In genomic region chr17:50393700-50394099, GRCh38 we compare ENCODE assay signal across 17 cellular contexts. TPM values are rescaled to one million over a fixed set of nuclear protein-coding genes. Genes with fewer than 3 reads are reported as not detected.
DNase-seq lines count a peak whose midpoint lies in the region; ATAC-seq, FAIRE-seq and TF ChIP-seq lines count a peak whose summit lies in the region.
"Had no signal": no experiment of that assay in that cellular context is flagged by ENCODE, and none has a peak within 500 bp of the region (broad histone marks: within the 10 kb centered on the region; RNA-seq: fewer than 3 reads in every experiment).

No MANE protein-coding gene starts in this region.

- ATAC-seq in stimulated activated memory B cell treated with anti-CD40 and anti-IgM and Interleukin-4, amounts not matched to agents 10 μg/mL and 1 μg/mL and 100 μg/mL, for 72 hours: no peak
- ATAC-seq: A549, HCT116 had no signal

- H3K36me3 ChIP-seq in astrocyte (ENCODE audit: insufficient read depth, low read length): peaks cover 59% of the 10 kb centered on the region
- H3K36me3 ChIP-seq in A673 (ENCODE audit: insufficient read depth, low read length, poor library complexity, severe bottlenecking): peaks cover 60% of the 10 kb centered on the region

- H3K36me3 Mint-ChIP-seq in activated naive CD4-positive, alpha-beta T cell treated with anti-CD3 and anti-CD28 coated beads, Interleukin-2, amount 50 U/mL, for 24 hours: peaks cover 14% of the 10 kb centered on the region
- H3K36me3 Mint-ChIP-seq in HFFc6 (ENCODE audit: low read depth) (peaks cover 65% of the 10 kb centered on the region), astrocyte (ENCODE audit: low read depth, unreplicated experiment) (peaks cover 19% of the 10 kb centered on the region)
- peaks cover 50% of the 10 kb centered on the region for H3K36me3 Mint-ChIP-seq in stimulated activated memory B cell treated with anti-CD40 and anti-IgM and Interleukin-4, amounts not matched to agents 10 μg/mL and 1 μg/mL and 100 μg/mL, for 72 hours

- H3K27ac Mint-ChIP-seq in activated naive CD4-positive, alpha-beta T cell treated with anti-CD3 and anti-CD28 coated beads, Interleukin-2, amount 50 U/mL, for 24 hours: no peak overlapping the region
- 0 out of 2 replicates have a peak overlapping the region, but pooled peaks have one; percentile 6 for H3K27ac Mint-ChIP-seq in HFFc6
- H3K27ac Mint-ChIP-seq in astrocyte (ENCODE audit: unreplicated experiment): no peak overlapping the region
- H3K27ac Mint-ChIP-seq in stimulated activated memory B cell treated with anti-CD40 and anti-IgM and Interleukin-4, amounts not matched to agents 10 μg/mL and 1 μg/mL and 100 μg/mL, for 72 hours: peak overlapping the region; percentile 45

- H3K9me3 ChIP-seq in astrocyte (ENCODE audit: insufficient read depth, low read depth, low read length) (no peaks in the 10 kb centered on the region), A673 (ENCODE audit: low read depth, low read length, poor library complexity, severe bottlenecking) (no peaks in the 10 kb centered on the region)
- H3K9me3 ChIP-seq: A549 had no signal

- peaks cover 84% of the 10 kb centered on the region for H3K79me2 ChIP-seq in astrocyte (ENCODE audit: insufficient read depth, low read length)

- POLR2A ChIA-PET in A673 (lab: Charles Lee; ENCODE audit: low non-redundant PET): no interaction called here

- CTCF ChIA-PET in A673 (lab: Charles Lee): no interaction called here

- H3K27ac ChIP-seq in astrocyte (ENCODE audit: low read depth, low read length): no peak overlapping the region
- H3K27ac ChIP-seq in A673 (ENCODE audit: low read depth, low read length, poor library complexity, severe bottlenecking): no peak overlapping the region
- H3K27ac ChIP-seq: A549 had no signal

- H3K27me3 Mint-ChIP-seq in activated naive CD4-positive, alpha-beta T cell treated with anti-CD3 and anti-CD28 coated beads, Interleukin-2, amount 50 U/mL, for 24 hours: no peaks in the 10 kb centered on the region
- H3K27me3 Mint-ChIP-seq in HFFc6 (ENCODE audit: insufficient read depth) (no peaks in the 10 kb centered on the region; the same call in 1 of the 2 replicates), astrocyte (ENCODE audit: low read depth, unreplicated experiment) (no peaks in the 10 kb centered on the region)
- no peaks in the 10 kb centered on the region for H3K27me3 Mint-ChIP-seq in stimulated activated memory B cell treated with anti-CD40 and anti-IgM and Interleukin-4, amounts not matched to agents 10 μg/mL and 1 μg/mL and 100 μg/mL, for 72 hours

- no peak for DNase-seq in activated naive CD4-positive, alpha-beta T cell treated with Interleukin-2 at 50 U/mL for 16 hours
- DNase-seq in HFFc6 (no peak), astrocyte (ENCODE audit: low read depth) (no peak), A673 (ENCODE audit: low spot score) (no peak), frontal cortex (ENCODE audit: low spot score in 2 of 2) (no peak)
- DNase-seq: DMS79, NCI-H187 treated with DMSO at 0.1 percent for 48 hours, NCI-H2171 treated with DMSO at 0.1 percent for 48 hours, NCI-H82, SIG-M5 had no signal

- H3K27me3 ChIP-seq in astrocyte (ENCODE audit: insufficient read depth, low read length) (no peaks in the 10 kb centered on the region), A673 (replicated peaks; ENCODE audit: insufficient read depth, low read depth, low read length, poor library complexity) (no peaks in the 10 kb centered on the region)

- FAIRE-seq in astrocyte (lab: Jason Lieb, UNC) (no peak), frontal cortex (lab: Jason Lieb, UNC) (no peak)
- FAIRE-seq: A549, G401.6, GM19239 had no signal

- intact Hi-C loops in A673 (cut with micrococcal nuclease; ENCODE audit: unreplicated experiment): no loop called here

- no peak overlapping the region for H2AFZ ChIP-seq in astrocyte (ENCODE audit: low read depth, low read length)

- H3K4me1 ChIP-seq in astrocyte (ENCODE audit: insufficient read depth, low read length): peaks cover 19% of the 10 kb centered on the region
- H3K4me1 ChIP-seq in A673 (ENCODE audit: insufficient read depth, low read length, poor library complexity, severe bottlenecking): peaks cover 10% of the 10 kb centered on the region

- H3K4me1 Mint-ChIP-seq in activated naive CD4-positive, alpha-beta T cell treated with anti-CD3 and anti-CD28 coated beads, Interleukin-2, amount 50 U/mL, for 24 hours: peaks cover 40% of the 10 kb centered on the region
- H3K4me1 Mint-ChIP-seq in HFFc6 (ENCODE audit: low read depth) (peaks cover 45% of the 10 kb centered on the region), astrocyte (ENCODE audit: low read depth, unreplicated experiment) (peaks cover 10% of the 10 kb centered on the region)
- H3K4me1 Mint-ChIP-seq in stimulated activated memory B cell treated with anti-CD40 and anti-IgM and Interleukin-4, amounts not matched to agents 10 μg/mL and 1 μg/mL and 100 μg/mL, for 72 hours: peaks cover 58% of the 10 kb centered on the region

- H3K4me3 ChIP-seq in astrocyte (ENCODE audit: insufficient read depth, low read depth, low read length): no peak overlapping the region
- H3K4me3 ChIP-seq in A673 (ENCODE audit: low read depth, low read length, poor library complexity, severe bottlenecking): no peak overlapping the region
- H3K4me3 ChIP-seq: A549 had no signal

- no TSS peak for BruUV-seq in A673 (replicated peaks; lab: Mats Ljungman, UMichigan)

- no peak for TF ChIP-seq CTCF in HFFc6 (IDR thresholded peaks at IDR 0.05)
- no peak for TF ChIP-seq CTCF in astrocyte (IDR thresholded peaks at IDR 0.05; ENCODE audit: insufficient read depth, low read depth, low read length)
- no peak for TF ChIP-seq CTCF in A673 (conservative IDR thresholded peaks at IDR 0.05; ENCODE audit: low read depth, low read length)

- no peak overlapping the region for H3K9ac ChIP-seq in astrocyte (ENCODE audit: low read length)

- H3K4me2 ChIP-seq in astrocyte (ENCODE audit: low read length): peak overlapping the region; percentile 98
- H3K4me2 ChIP-seq: A549 had no signal

- H3K9me3 Mint-ChIP-seq in activated naive CD4-positive, alpha-beta T cell treated with anti-CD3 and anti-CD28 coated beads, Interleukin-2, amount 50 U/mL, for 24 hours: no peaks in the 10 kb centered on the region
- no peaks in the 10 kb centered on the region for H3K9me3 Mint-ChIP-seq in HFFc6
- H3K9me3 Mint-ChIP-seq in astrocyte (ENCODE audit: unreplicated experiment): no peaks in the 10 kb centered on the region
- no peaks in the 10 kb centered on the region for H3K9me3 Mint-ChIP-seq in stimulated activated memory B cell treated with anti-CD40 and anti-IgM and Interleukin-4, amounts not matched to agents 10 μg/mL and 1 μg/mL and 100 μg/mL, for 72 hours
- H3K9me3 Mint-ChIP-seq: CD14-positive monocyte had no signal

- H3K4me3 Mint-ChIP-seq in activated naive CD4-positive, alpha-beta T cell treated with anti-CD3 and anti-CD28 coated beads, Interleukin-2, amount 50 U/mL, for 24 hours: peak overlapping the region; percentile 8
- H3K4me3 Mint-ChIP-seq in HFFc6 (peak overlapping the region; percentile 97), astrocyte (ENCODE audit: unreplicated experiment) (peak overlapping the region; percentile 71)
- no peak overlapping the region for H3K4me3 Mint-ChIP-seq in stimulated activated memory B cell treated with anti-CD40 and anti-IgM and Interleukin-4, amounts not matched to agents 10 μg/mL and 1 μg/mL and 100 μg/mL, for 72 hours
- H3K4me3 Mint-ChIP-seq: CD14-positive monocyte had no signal

- H4K20me1 ChIP-seq in astrocyte (ENCODE audit: insufficient read depth, low read length): peaks cover 82% of the 10 kb centered on the region

RNA-seq across cellular contexts. Expression of gene LRRC59, which starts 3.6 kb away (rescaled TPM):
- 100 to 1,000 TPM; 214 to 272 (median 261) TPM for total RNA-seq in HFFc6 (2021; fragmentation: NEBNext Ultra II Directional; extraction: Animal tissue kit (Norgen Biotek cat#: 25700))
- total RNA-seq in astrocyte (180 and 185 TPM in 2 replicates), A673 (2021) (177 and 178 TPM in 2 replicates), frontal cortex (38.7 TPM)

RNA-seq across cellular contexts. Expression of gene EME1, which starts 20.7 kb away (rescaled TPM):
- 1 to 10 TPM; 3.3 to 7.7 (median 6.5) TPM for total RNA-seq in HFFc6 (2021; fragmentation: NEBNext Ultra II Directional; extraction: Animal tissue kit (Norgen Biotek cat#: 25700))
- total RNA-seq in astrocyte: 3.0 and 3.1 TPM in 2 replicates
- 31.9 and 44.0 TPM in 2 replicates for total RNA-seq in A673 (2021)
- total RNA-seq in frontal cortex: 1.2 TPM

RNA-seq across cellular contexts. Expression of gene MRPL27, which starts 20.7 kb away (rescaled TPM):
- 10 to 100 TPM; 70.0 to 78.7 (median 75.0) TPM for total RNA-seq in HFFc6 (2021; fragmentation: NEBNext Ultra II Directional; extraction: Animal tissue kit (Norgen Biotek cat#: 25700))
- total RNA-seq in astrocyte (57.3 and 60.3 TPM in 2 replicates), A673 (2021) (85.6 and 89.4 TPM in 2 replicates), frontal cortex (38.7 TPM)

RNA-seq across cellular contexts. Expression of gene ACSF2, which starts 32.3 kb away (rescaled TPM):
- 10 to 100 TPM; 15.3 to 23.3 (median 17.5) TPM for total RNA-seq in HFFc6 (2021; fragmentation: NEBNext Ultra II Directional; extraction: Animal tissue kit (Norgen Biotek cat#: 25700))
- total RNA-seq in astrocyte (28.3 and 43.3 TPM in 2 replicates), A673 (2021) (4.1 and 9.2 TPM in 2 replicates), frontal cortex (2.0 TPM)

RNA-seq across cellular contexts. Expression of gene XYLT2, which starts 47.8 kb away (rescaled TPM):
- total RNA-seq in HFFc6 (2021; fragmentation: NEBNext Ultra II Directional; extraction: Animal tissue kit (Norgen Biotek cat#: 25700)): 10 to 100 TPM; 38.9 to 47.1 (median 43.2) TPM
- 41.0 and 47.3 TPM in 2 replicates for total RNA-seq in astrocyte
- total RNA-seq in A673 (2021): 15.8 and 23.1 TPM in 2 replicates
- 9.0 TPM for total RNA-seq in frontal cortex

Comparison
In these comparisons a context has a peak if more than half of its experiments do, and no peak if none do; other contexts are left out.
1. H3K27ac Mint-ChIP-seq: peak in HFFc6 (single experiment) and stimulated activated memory B cell treated with anti-CD40 and anti-IgM and Interleukin-4, amounts not matched to agents 10 μg/mL and 1 μg/mL and 100 μg/mL, for 72 hours (single experiment); none in activated naive CD4-positive, alpha-beta T cell treated with anti-CD3 and anti-CD28 coated beads, Interleukin-2, amount 50 U/mL, for 24 hours (single experiment) and astrocyte (single experiment).